12 cellular contexts compared by ENCODE assay signal in the genomic region with DNA sequence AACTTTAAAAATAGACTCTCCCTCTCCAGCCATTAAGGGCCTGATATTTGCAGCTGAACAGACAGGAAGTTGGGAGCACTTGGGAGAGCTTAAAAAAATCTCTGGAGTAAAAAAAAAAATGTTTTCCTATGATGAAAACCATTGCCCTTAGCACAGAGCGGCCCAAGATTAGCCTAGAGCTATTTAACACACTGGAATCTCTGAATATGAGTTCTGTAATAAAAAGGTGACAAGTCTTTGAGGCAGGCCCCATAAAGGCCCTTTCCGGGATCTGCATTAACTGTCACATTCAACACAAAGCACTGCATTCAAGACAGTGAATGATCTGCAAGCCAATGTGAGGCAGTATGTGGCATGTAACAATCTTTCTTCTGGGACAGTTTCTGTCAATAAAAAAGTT.
A peak's percentile ranks its signal among the peaks of the same experiment; 100 is the strongest.
DNase-seq lines count a peak whose midpoint lies in the region; ATAC-seq, FAIRE-seq and TF ChIP-seq lines count a peak whose summit lies in the region.
"Had no signal": no experiment of that assay in that cellular context is flagged by ENCODE, and none has a peak within 500 bp of the region (broad histone marks: within the 10 kb centered on the region; RNA-seq: fewer than 3 reads in every experiment).

No MANE protein-coding gene starts in this region.

- TF ChIP-seq CTCF in HepG2 (CRISPR knock-in tag; IDR thresholded peaks at IDR 0.05), result no peak
- no peak for TF ChIP-seq CTCF in thoracic aorta (IDR thresholded peaks at IDR 0.05)

- H3K27me3 ChIP-seq in HepG2 (ENCODE audit: control insufficient read depth in 1 of 2, insufficient read depth in 2 of 2, low read length in 2 of 2) (no peaks in the 10 kb centered on the region; a peak in 1 of 5 replicates), thoracic aorta (replicated peaks; ENCODE audit: insufficient read depth) (no peaks in the 10 kb centered on the region)

- FAIRE-seq in HepG2 (lab: Jason Lieb, UNC), result no peak

- H3K36me3 ChIP-seq in HepG2 (replicated peaks in 1 of 2; ENCODE audit: control insufficient read depth in 1 of 2, insufficient read depth in 2 of 2, low read length in 2 of 2), result no peaks in the 10 kb centered on the region
- H3K36me3 ChIP-seq in thoracic aorta, result no peaks in the 10 kb centered on the region
- H3K36me3 ChIP-seq: lower lobe of right lung had no signal

- BruUV-seq in HepG2 (replicated peaks; lab: Mats Ljungman, UMichigan), result no TSS peak

- TF ChIP-seq POLR2A in HepG2 (IDR thresholded peaks at IDR 0.05; ENCODE audit: insufficient read depth in 1 of 2, low read depth in 2 of 2, low read length in 2 of 2), result no peak

- no peak for ATAC-seq in HepG2
- peak; percentile 29 for ATAC-seq in thoracic aorta (ENCODE audit: insufficient number of reproducible peaks, low FRiP score, low read depth)
- no peak for ATAC-seq in HG03565 (IDR thresholded peaks at IDR 0.05; ENCODE audit: unreplicated experiment)
- ATAC-seq in GM18907 (IDR thresholded peaks at IDR 0.05; ENCODE audit: unreplicated experiment), result no peak

- H3K9me3 ChIP-seq in HepG2 (ENCODE audit: low read length) (no peaks in the 10 kb centered on the region), thoracic aorta (no peaks in the 10 kb centered on the region)
- H3K9me3 ChIP-seq: lower lobe of right lung had no signal

- peak overlapping the region; percentile 2; the same call in 1 of the 2 replicates for H3K9ac ChIP-seq in HepG2 (ENCODE audit: insufficient read depth, low read depth, low read length)
- H3K9ac ChIP-seq: parathyroid adenoma had no signal

- peak overlapping the region; percentile 52 for H3K4me2 ChIP-seq in HepG2 (ENCODE audit: low read depth, low read length)

- WGBS in HepG2 (ENCODE audit: low lambda C conversion rate), result 34% methylated on average over 2 of the region's 2 CpGs

- no peak for TF ChIP-seq EP300 in HepG2 (IDR thresholded peaks at IDR 0.05; ENCODE audit: low read depth in 2 of 2, low read length in 2 of 2)
- no peak for TF ChIP-seq EP300 in HepG2 (CRISPR knock-in tag; IDR thresholded peaks at IDR 0.05; ENCODE audit: borderline replicate concordance)

- H3K79me2 ChIP-seq in HepG2 (ENCODE audit: insufficient read depth, low read length), result no peaks in the 10 kb centered on the region
- H3K79me2 ChIP-seq: parathyroid adenoma had no signal

- H3K4me3 ChIP-seq in HepG2 (replicated peaks in 1 of 3; ENCODE audit: insufficient read depth in 1 of 3, low read depth in 2 of 3, low read length in 3 of 3), result no peak overlapping the region
- peak overlapping the region; percentile 32 for H3K4me3 ChIP-seq in thoracic aorta
- H3K4me3 ChIP-seq: lower lobe of right lung had no signal

- H4K20me1 ChIP-seq in HepG2 (ENCODE audit: insufficient read depth, low read length), result no peaks in the 10 kb centered on the region

- POLR2A ChIA-PET in HepG2 (lab: Yijun Ruan, JAX), result no interaction called here

- in situ Hi-C loops in HepG2 (cut with HindIII; ENCODE audit: extremely low pct_ligation_motif_present, low pct_unique_long_range_greater_than_20kb), result no loop called here

- no peak for TF ChIP-seq RAD21 in HepG2 (CRISPR knock-in tag; IDR thresholded peaks at IDR 0.05)

- H2AFZ ChIP-seq in HepG2 (ENCODE audit: low read length), result no peak overlapping the region
- H2AFZ ChIP-seq: parathyroid adenoma had no signal

- peak; percentile 35 for DNase-seq in M059J (ENCODE audit: low read depth)
- peak; percentile 34 for DNase-seq in dermis blood vessel endothelial cell
- no peak for DNase-seq in HepG2 (ENCODE audit: low spot score)
- no peak for DNase-seq in thoracic aorta (ENCODE audit: low spot score)
- no peak for DNase-seq in effector CD8-positive, alpha-beta T cell (lab: John Stamatoyannopoulos, UW)
- DNase-seq: CD4-positive, alpha-beta memory T cell; lower lobe of right lung; RPMI8226; stimulated activated CD4-positive, alpha-beta T cell treated with anti-CD3 and anti-CD28 coated beads, Interleukin-4, amount 100 ng/mL, for 4 hours had no signal

- intact Hi-C loops in HepG2 (cut with micrococcal nuclease; ENCODE audit: unreplicated experiment), result no loop called here

- H3K27ac ChIP-seq in HepG2 (ENCODE audit: extremely low read length, insufficient read depth, low read length) (no peak overlapping the region), thoracic aorta (peak overlapping the region; percentile 67 to 73)
- H3K27ac ChIP-seq: lower lobe of right lung had no signal

- CTCF ChIA-PET in HepG2 (lab: Yijun Ruan, JAX; ENCODE audit: low intra/inter-chr PET ratio, low total read pairs), result no interaction called here

- H3K4me1 ChIP-seq in HepG2 (ENCODE audit: insufficient read depth, low read length) (peaks cover 15% of the 10 kb centered on the region), thoracic aorta (ENCODE audit: control insufficient read depth in 1 of 2, low read depth in 2 of 2) (peaks cover 28 to 52% of the 10 kb centered on the region in 2 donors)

TF ChIP-seq in HepG2, 621 proteins besides CTCF, POLR2A, EP300 and RAD21:
- TF ChIP-seq TAF1 (CRISPR knock-in tag; IDR thresholded peaks at IDR 0.05) (no peak), ZNF550 (CRISPR knock-in tag; IDR thresholded peaks at IDR 0.05; ENCODE audit: borderline replicate concordance) (no peak), ZNF501 (CRISPR knock-in tag; IDR thresholded peaks at IDR 0.05) (no peak), CHD2 (IDR thresholded peaks at IDR 0.05; ENCODE audit: low read depth, low read length) (no peak), CSRNP1 (CRISPR knock-in tag; IDR thresholded peaks at IDR 0.05) (no peak), ZNF616 (CRISPR knock-in tag; IDR thresholded peaks at IDR 0.05; ENCODE audit: low read depth) (no peak), LBX2 (CRISPR knock-in tag; IDR thresholded peaks at IDR 0.05; ENCODE audit: borderline replicate concordance) (no peak), ZNF264 (CRISPR knock-in tag; IDR thresholded peaks at IDR 0.05) (no peak), HMGXB3 (CRISPR knock-in tag; IDR thresholded peaks at IDR 0.05; ENCODE audit: borderline replicate concordance) (no peak)

Comparison
In these comparisons a context has a peak if more than half of its experiments do, and no peak if none do; other contexts are left out.
1. DNase-seq: peak in M059J (single experiment) and dermis blood vessel endothelial cell (single experiment); none in HepG2 (single experiment), thoracic aorta (single experiment) and effector CD8-positive, alpha-beta T cell (single experiment).